1 cellular context compared by ENCODE assay signal in the genomic region with DNA sequence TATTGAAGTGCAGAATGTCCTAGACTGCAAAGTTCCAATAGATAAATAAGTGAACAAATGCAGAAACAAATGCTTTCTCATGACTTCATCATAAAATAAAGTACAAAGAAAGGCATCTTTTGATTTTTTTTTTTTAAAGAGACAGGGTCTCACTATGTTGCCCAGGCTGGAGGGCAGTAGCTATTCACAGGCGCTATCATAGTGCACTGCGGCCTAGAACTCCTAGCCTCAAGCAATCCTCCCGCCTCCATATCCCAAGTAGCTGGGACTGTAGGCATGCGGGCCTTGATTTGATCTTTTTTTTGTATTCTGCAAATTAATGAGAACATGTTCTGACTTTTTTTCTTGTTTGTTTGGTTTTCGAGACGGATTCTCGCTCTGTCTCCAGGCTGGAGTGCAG.
TF ChIP-seq lines count a peak whose summit lies in the region.

No MANE protein-coding gene starts in this region.

TF ChIP-seq in HepG2, 621 proteins besides CTCF, POLR2A, EP300 and RAD21:
- TF ChIP-seq ZNF770 (CRISPR knock-in tag; IDR thresholded peaks at IDR 0.05) (peak; percentile 75; the same call in 1 of the 2 replicates), TCF7 (IDR thresholded peaks at IDR 0.05; ENCODE audit: low read depth) (no peak), ISL2 (CRISPR knock-in tag; IDR thresholded peaks at IDR 0.05) (no peak), ZBTB38 (CRISPR knock-in tag; IDR thresholded peaks at IDR 0.05) (0 out of 2 replicates have a peak, but pooled peaks have one; percentile 14), ZNF496 (CRISPR knock-in tag; IDR thresholded peaks at IDR 0.05; ENCODE audit: insufficient replicate concordance) (no peak), ZNF121 (CRISPR knock-in tag; IDR thresholded peaks at IDR 0.05) (peak; percentile 96)
- TF ChIP-seq, protein P1, sequence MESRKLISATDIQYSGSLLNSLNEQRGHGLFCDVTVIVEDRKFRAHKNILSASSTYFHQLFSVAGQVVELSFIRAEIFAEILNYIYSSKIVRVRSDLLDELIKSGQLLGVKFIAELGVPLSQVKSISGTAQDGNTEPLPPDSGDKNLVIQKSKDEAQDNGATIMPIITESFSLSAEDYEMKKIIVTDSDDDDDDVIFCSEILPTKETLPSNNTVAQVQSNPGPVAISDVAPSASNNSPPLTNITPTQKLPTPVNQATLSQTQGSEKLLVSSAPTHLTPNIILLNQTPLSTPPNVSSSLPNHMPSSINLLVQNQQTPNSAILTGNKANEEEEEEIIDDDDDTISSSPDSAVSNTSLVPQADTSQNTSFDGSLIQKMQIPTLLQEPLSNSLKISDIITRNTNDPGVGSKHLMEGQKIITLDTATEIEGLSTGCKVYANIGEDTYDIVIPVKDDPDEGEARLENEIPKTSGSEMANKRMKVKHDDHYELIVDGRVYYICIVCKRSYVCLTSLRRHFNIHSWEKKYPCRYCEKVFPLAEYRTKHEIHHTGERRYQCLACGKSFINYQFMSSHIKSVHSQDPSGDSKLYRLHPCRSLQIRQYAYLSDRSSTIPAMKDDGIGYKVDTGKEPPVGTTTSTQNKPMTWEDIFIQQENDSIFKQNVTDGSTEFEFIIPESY (CRISPR knock-in tag; IDR thresholded peaks at IDR 0.05): peak; percentile 79
